ENCODE assay signal across 22 cellular contexts in the genomic region with DNA sequence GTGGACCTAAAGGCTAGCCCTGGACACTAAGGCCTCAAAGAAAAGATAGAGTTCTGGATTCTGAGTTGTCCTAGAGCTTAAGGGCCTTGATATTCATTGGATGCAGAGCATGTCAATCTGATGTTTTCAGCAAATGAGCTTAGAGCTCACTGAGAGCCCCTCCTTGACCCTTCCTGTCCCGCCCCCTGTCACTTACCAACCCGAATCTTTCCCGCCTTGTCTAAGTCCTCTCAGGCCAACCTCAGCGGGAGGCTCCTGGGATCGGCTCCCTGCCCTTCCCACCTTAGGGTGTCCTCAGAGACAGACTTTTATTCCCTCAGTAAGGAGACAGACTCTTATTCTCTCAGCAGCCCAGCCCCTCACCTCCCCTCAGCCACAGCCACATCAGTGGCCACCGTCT. TPM values are rescaled to one million over a fixed set of nuclear protein-coding genes. Genes with fewer than 3 reads are reported as not detected.
"Had no signal": no experiment of that assay in that cellular context is flagged by ENCODE, and none has a peak within 500 bp of the region (broad histone marks: within the 10 kb centered on the region; RNA-seq: fewer than 3 reads in every experiment).

A gene (plus strand): TSS at position 223 of the 400 bp plus-strand sequence. CDS start 233 bp downstream, outside the sequence.

- DNase-seq: activated CD4-positive, alpha-beta T cell treated with anti-CD3 and anti-CD28 coated beads for 48 hours; activated CD4-positive, CD25-positive, alpha-beta regulatory T cell; activated CD8-positive, alpha-beta T cell treated with anti-CD3 and anti-CD28 coated beads for 36 hours; activated naive CD4-positive, alpha-beta T cell; activated naive CD8-positive, alpha-beta T cell treated with anti-CD3 and anti-CD28 coated beads for 36 hours; activated T-cell treated with anti-CD3 and anti-CD28 coated beads, Interleukin-2, amount 50 U/mL, for 1 hour; amygdala; body of pancreas; caudate nucleus; dorsolateral prefrontal cortex; foreskin melanocyte; glutamatergic neuron; hippocampal formation; lower lobe of right lung; nucleus accumbens; sigmoid colon; stimulated activated naive CD4-positive, alpha-beta T cell; tibial artery had no signal

- H3K4me1 ChIP-seq: body of pancreas, lower lobe of right lung, sigmoid colon, tibial artery had no signal

- H3K9me3 ChIP-seq: body of pancreas, lower lobe of right lung, sigmoid colon, tibial artery had no signal

- H3K36me3 ChIP-seq: lower lobe of right lung, sigmoid colon, tibial artery had no signal

- H3K27me3 ChIP-seq: body of pancreas, sigmoid colon, tibial artery had no signal

- H3K4me3 ChIP-seq: body of pancreas, dorsolateral prefrontal cortex, lower lobe of right lung, sigmoid colon, tibial artery had no signal

- ATAC-seq: activated CD8-positive, alpha-beta T cell treated with anti-CD3 and anti-CD28 coated beads for 36 hours; activated T-helper 17 cell treated with anti-CD3 and anti-CD28 coated beads, Interleukin-2, amount 50 U/mL, for 72 hours; body of pancreas; lower lobe of right lung had no signal

- H3K27ac ChIP-seq: body of pancreas, dorsolateral prefrontal cortex, lower lobe of right lung, sigmoid colon, tibial artery had no signal

RNA-seq across cellular contexts. Expression of the gene that starts here (rescaled TPM):
- total RNA-seq: activated CD8-positive, alpha-beta T cell treated with anti-CD3 and anti-CD28 coated beads for 36 hours; activated naive CD8-positive, alpha-beta T cell treated with anti-CD3 and anti-CD28 coated beads for 36 hours; activated T-helper 17 cell treated with anti-CD3 and anti-CD28 coated beads, Interleukin-2, amount 50 U/mL, for 72 hours; body of pancreas; dorsolateral prefrontal cortex; lower lobe of right lung; mesothelial cell of epicardium; renal cortical epithelial cell; sigmoid colon had no signal
- polyA plus RNA-seq: keratinocyte, sigmoid colon had no signal
